Comparison of ENCODE assay signal across 10 cellular contexts in the genomic region with DNA sequence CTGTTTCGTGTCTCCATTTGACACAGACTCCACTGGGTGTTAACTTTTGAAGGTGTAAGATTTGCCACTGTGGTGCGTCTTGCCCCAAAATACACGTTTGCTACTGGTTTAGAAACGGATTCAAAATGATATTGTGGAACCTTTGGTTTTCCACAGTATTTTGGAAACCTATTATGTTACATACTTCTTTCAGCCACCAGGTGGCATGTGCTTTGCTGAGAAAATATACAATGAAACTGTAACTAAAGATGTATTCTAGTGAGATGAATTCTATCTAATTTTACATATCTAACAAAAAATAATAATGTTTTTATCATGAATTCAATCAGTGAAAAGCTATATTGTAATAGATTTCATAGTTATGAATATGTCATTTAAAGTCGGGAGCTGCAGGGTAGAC. TPM values are rescaled to one million over a fixed set of nuclear protein-coding genes. Genes with fewer than 3 reads are reported as not detected.
A peak's percentile ranks its signal among the peaks of the same experiment; 100 is the strongest.
DNase-seq lines count a peak whose midpoint lies in the region; ATAC-seq, FAIRE-seq and TF ChIP-seq lines count a peak whose summit lies in the region.
"Had no signal": no experiment of that assay in that cellular context is flagged by ENCODE, and none has a peak within 500 bp of the region (broad histone marks: within the 10 kb centered on the region; RNA-seq: fewer than 3 reads in every experiment).

No MANE protein-coding gene starts in this region.

- H3K4me1 ChIP-seq in sigmoid colon = no peaks in the 10 kb centered on the region

- ATAC-seq in GM18858 (IDR thresholded peaks at IDR 0.05; ENCODE audit: unreplicated experiment) = peak; percentile 82
- no peak for ATAC-seq in activated CD4-positive, alpha-beta T cell treated with anti-CD3 and anti-CD28 coated beads for 36 hours
- ATAC-seq: sciatic nerve had no signal

- H3K27ac Mint-ChIP-seq in activated CD4-positive, alpha-beta T cell treated with anti-CD3 and anti-CD28 coated beads for 36 hours = no peak overlapping the region

- TF ChIP-seq POLR2A in sigmoid colon (IDR thresholded peaks at IDR 0.05) = no peak

- peak in 2 of 4 experiments; percentile 7 to 48 for TF ChIP-seq CTCF in sigmoid colon (IDR thresholded peaks at IDR 0.05)

- CTCF ChIA-PET in activated CD4-positive, alpha-beta T cell treated with anti-CD3 and anti-CD28 coated beads for 36 hours (lab: Charles Lee) = interaction anchor here (0.8 kb wide), 1 partner anchor 11 kb away, joined by 3 read pairs; no protein-coding TSS in a partner anchor

- H3K27me3 ChIP-seq in sigmoid colon = no peaks in the 10 kb centered on the region

- no peak overlapping the region for H3K4me3 Mint-ChIP-seq in activated CD4-positive, alpha-beta T cell treated with anti-CD3 and anti-CD28 coated beads for 36 hours

- no peak for TF ChIP-seq EP300 in sigmoid colon (IDR thresholded peaks at IDR 0.05)

- H3K4me3 ChIP-seq in sigmoid colon = no peak overlapping the region

- no peak overlapping the region for H3K27ac ChIP-seq in sigmoid colon

- no peaks in the 10 kb centered on the region for H3K27me3 Mint-ChIP-seq in activated CD4-positive, alpha-beta T cell treated with anti-CD3 and anti-CD28 coated beads for 36 hours

- POLR2A ChIA-PET in activated CD4-positive, alpha-beta T cell treated with anti-CD3 and anti-CD28 coated beads for 36 hours (lab: Charles Lee) = no interaction called here

- H3K9me3 Mint-ChIP-seq in activated CD4-positive, alpha-beta T cell treated with anti-CD3 and anti-CD28 coated beads for 36 hours (ENCODE audit: low read depth) = no peaks in the 10 kb centered on the region

- DNase-seq in ACHN (peak; percentile 12), RCC 7860 (ENCODE audit: low spot score) (peak; percentile 17), hepatic stellate cell (ENCODE audit: low spot score) (peak; percentile 2), urothelium cell line (ENCODE audit: low spot score) (no peak), sigmoid colon (no peak), occipital lobe (lab: John Stamatoyannopoulos, UW) (no peak)
- no peak for DNase-seq in activated CD4-positive, alpha-beta T cell treated with anti-CD3 and anti-CD28 coated beads for 36 hours
- DNase-seq: NCI-H446 had no signal

- in situ Hi-C loops in ACHN (cut with HindIII; ENCODE audit: low pct_ligation_motif_present, low pct_unique_long_range_greater_than_20kb, low sequenced_read_pairs) = no loop called here

- WGBS in sigmoid colon, 2 donors = 41 to 47% methylated on average over 5 of the region's 5 CpGs

- FAIRE-seq in RCC 7860 (lab: Jason Lieb, UNC) = peak; percentile 84
- no peak for FAIRE-seq in urothelium cell line (lab: Jason Lieb, UNC)

- H3K36me3 ChIP-seq in sigmoid colon = no peaks in the 10 kb centered on the region

- no peaks in the 10 kb centered on the region for H3K9me3 ChIP-seq in sigmoid colon

- no peaks in the 10 kb centered on the region for H3K4me1 Mint-ChIP-seq in activated CD4-positive, alpha-beta T cell treated with anti-CD3 and anti-CD28 coated beads for 36 hours

- no peaks in the 10 kb centered on the region for H3K36me3 Mint-ChIP-seq in activated CD4-positive, alpha-beta T cell treated with anti-CD3 and anti-CD28 coated beads for 36 hours (ENCODE audit: low read depth)

- intact Hi-C loops in sigmoid colon (cut with DNase I) = loop anchor here (10.0 kb wide), 1 partner anchor 1530 kb away; no protein-coding TSS in a partner anchor
- intact Hi-C loops in activated CD4-positive, alpha-beta T cell treated with anti-CD3 and anti-CD28 coated beads for 36 hours (cut with DNase I, micrococcal nuclease) = no loop called here

RNA-seq across cellular contexts. Expression of gene SLITRK4, which starts 28.4 kb away (rescaled TPM):
- total RNA-seq in sigmoid colon (1 to 10 TPM; 1.2 to 2.5 (median 2.0) TPM), occipital lobe (62.1 TPM)
- under 1 TPM in 2 of 3 donors, not detected in 1; 0.15 to 0.60 TPM for polyA plus RNA-seq in sigmoid colon
- total RNA-seq in activated CD4-positive, alpha-beta T cell treated with anti-CD3 and anti-CD28 coated beads for 36 hours = not detected

RNA-seq across cellular contexts. Expression of gene SPANXN2, which starts 56.2 kb away (rescaled TPM):
- total RNA-seq in sigmoid colon = not detected
- not detected for polyA plus RNA-seq in sigmoid colon
- not detected for total RNA-seq in occipital lobe
- not detected for total RNA-seq in activated CD4-positive, alpha-beta T cell treated with anti-CD3 and anti-CD28 coated beads for 36 hours
- total RNA-seq: sciatic nerve had no signal

Comparison
In these comparisons a context has a peak if more than half of its experiments do, and no peak if none do; other contexts are left out.
1. DNase-seq: peak in ACHN (single experiment), RCC 7860 (single experiment) and hepatic stellate cell (single experiment); none in urothelium cell line (single experiment), sigmoid colon (single experiment), occipital lobe (single experiment) and activated CD4-positive, alpha-beta T cell treated with anti-CD3 and anti-CD28 coated beads for 36 hours (single experiment).
2. RNA of gene SLITRK4, which starts 28.4 kb away (total RNA-seq): 62.1 TPM in occipital lobe (single experiment); 1.2 to 2.5 TPM in sigmoid colon and not detected in activated CD4-positive, alpha-beta T cell treated with anti-CD3 and anti-CD28 coated beads for 36 hours; every median in the first group is over 10 times any median in the second.